ENCODE assay signal across 6 cellular contexts in the genomic region with DNA sequence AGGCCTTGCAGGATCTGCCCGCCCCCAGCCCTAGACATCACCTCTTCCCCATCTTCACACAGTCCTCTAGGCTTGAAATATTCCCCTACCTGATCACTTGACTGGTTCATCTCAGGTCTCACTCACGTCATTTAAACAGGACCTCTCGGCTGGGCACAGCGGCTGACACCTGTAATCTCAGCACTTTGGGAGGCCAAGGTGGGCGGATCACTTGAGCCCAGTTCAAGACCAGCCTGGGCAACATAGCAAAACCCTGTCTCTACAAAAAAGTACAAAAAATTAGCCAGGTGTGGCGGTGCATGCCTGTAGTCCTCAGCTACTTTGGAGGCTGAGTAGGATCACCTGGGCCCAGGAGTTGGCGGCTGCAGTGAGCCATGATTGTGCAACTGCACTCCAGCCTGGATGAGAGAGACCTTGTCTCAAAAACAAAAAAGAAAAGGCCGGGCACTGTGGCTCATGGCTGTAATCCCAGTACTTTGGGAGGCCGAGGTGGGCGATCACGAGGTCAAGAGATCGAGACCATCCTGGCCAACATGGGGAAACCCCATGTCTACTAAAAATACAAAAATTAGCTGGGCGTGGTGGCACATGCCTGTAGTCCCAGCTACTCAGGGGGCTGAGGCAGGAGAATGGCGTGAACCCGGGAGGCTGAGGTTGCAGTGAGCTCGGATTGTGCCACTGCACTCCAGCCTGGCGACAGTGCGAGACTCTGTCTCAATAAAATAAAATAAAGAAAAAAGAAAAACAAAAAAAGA. TPM values are rescaled to one million over a fixed set of nuclear protein-coding genes. Genes with fewer than 3 reads are reported as not detected.
DNase-seq lines count a peak whose midpoint lies in the region; ATAC-seq and TF ChIP-seq lines count a peak whose summit lies in the region.
"Not testable (repeated sequence)": the region's sequence is repeated elsewhere in the genome, so short reads cannot be mapped to it uniquely, and the experiment has no call there.

No MANE protein-coding gene starts in this region.

- H3K4me2 ChIP-seq in IMR-90 (ENCODE audit: low read depth, low read length) = not testable (repeated sequence)

- not testable (repeated sequence) for H2AFZ ChIP-seq in IMR-90 (replicated peaks; ENCODE audit: low read length, poor library complexity)

- POLR2A ChIA-PET in IMR-90 (lab: Charles Lee; ENCODE audit: unreplicated experiment) = not testable (repeated sequence)

- not testable (repeated sequence) for H4K20me1 ChIP-seq in IMR-90 (ENCODE audit: insufficient read depth, low read length)

- not testable (repeated sequence) for H3K4me1 ChIP-seq in IMR-90 (ENCODE audit: control insufficient read depth, insufficient read depth, low read length)
- H3K4me1 ChIP-seq in adipocyte (ENCODE audit: control insufficient read depth, insufficient read depth, low read length) (peaks cover 26% of the 10 kb centered on the region), left ventricle myocardium inferior (peaks cover 73% of the 10 kb centered on the region)

- not testable (repeated sequence) for H2BK5ac ChIP-seq in IMR-90 (ENCODE audit: low read depth, low read length, poor library complexity, severe bottlenecking)

- H3K56ac ChIP-seq in IMR-90 (ENCODE audit: extremely low read depth, insufficient read depth, low read length) = not testable (repeated sequence)

- not testable (repeated sequence) for H2AK9ac ChIP-seq in IMR-90 (replicated peaks; ENCODE audit: low read depth, low read length, poor library complexity)

- CTCF ChIA-PET in IMR-90 (lab: Yijun Ruan, JAX) = not testable (repeated sequence)

- H3K4me1 Mint-ChIP-seq in activated CD4-positive, alpha-beta T cell treated with anti-CD3 and anti-CD28 coated beads, Interleukin-2, amount 10 ng/mL, durations not matched to agents 24 days and 14 days = peaks cover 37% of the 10 kb centered on the region
- H3K4me1 Mint-ChIP-seq in osteocyte (ENCODE audit: unreplicated experiment) = peaks cover 30% of the 10 kb centered on the region

- peak overlapping the region; percentile 22 for H3K4me3 Mint-ChIP-seq in activated CD4-positive, alpha-beta T cell treated with anti-CD3 and anti-CD28 coated beads, Interleukin-2, amount 10 ng/mL, durations not matched to agents 24 days and 14 days
- not testable (repeated sequence) for H3K4me3 Mint-ChIP-seq in osteocyte (ENCODE audit: unreplicated experiment)

- ATAC-seq in IMR-90 (ENCODE audit: low read depth) = not testable (repeated sequence)

- not testable (repeated sequence) for H3K18ac ChIP-seq in IMR-90 (ENCODE audit: low read depth, low read length)

- H3K36me3 ChIP-seq in IMR-90 (ENCODE audit: control insufficient read depth, insufficient read depth, low read length) (peaks cover 19% of the 10 kb centered on the region), adipocyte (ENCODE audit: control insufficient read depth, insufficient read depth, low read length, severe bottlenecking) (peaks cover 39% of the 10 kb centered on the region), left ventricle myocardium inferior (peaks cover 49% of the 10 kb centered on the region)

- in situ Hi-C loops in IMR-90 (cut with MboI; ENCODE audit: low sequenced_read_pairs) = not testable (repeated sequence)

- H3K36me3 Mint-ChIP-seq in activated CD4-positive, alpha-beta T cell treated with anti-CD3 and anti-CD28 coated beads, Interleukin-2, amount 10 ng/mL, durations not matched to agents 24 days and 14 days (ENCODE audit: low read depth) = peaks cover 54% of the 10 kb centered on the region
- H3K36me3 Mint-ChIP-seq in osteocyte (ENCODE audit: unreplicated experiment) = peaks cover 16% of the 10 kb centered on the region

- intact Hi-C loops in IMR-90 (cut with micrococcal nuclease); activated CD4-positive, alpha-beta T cell treated with anti-CD3 and anti-CD28 coated beads, Interleukin-2, amount 10 ng/mL, durations not matched to agents 24 days and 14 days (cut with micrococcal nuclease); left ventricle myocardium inferior (cut with micrococcal nuclease): not testable (repeated sequence)

- H3K23ac ChIP-seq in IMR-90 (ENCODE audit: low read depth, low read length) = not testable (repeated sequence)

- dilution Hi-C loops in IMR-90 (cut with HindIII; ENCODE audit: low sequenced_read_pairs, unreplicated experiment) = not testable (repeated sequence)

- H3K9me3 Mint-ChIP-seq in activated CD4-positive, alpha-beta T cell treated with anti-CD3 and anti-CD28 coated beads, Interleukin-2, amount 10 ng/mL, durations not matched to agents 24 days and 14 days; osteocyte (ENCODE audit: unreplicated experiment): not testable (repeated sequence)

- H3K27ac Mint-ChIP-seq in activated CD4-positive, alpha-beta T cell treated with anti-CD3 and anti-CD28 coated beads, Interleukin-2, amount 10 ng/mL, durations not matched to agents 24 days and 14 days = peak overlapping the region; percentile 73
- H3K27ac Mint-ChIP-seq in osteocyte (ENCODE audit: unreplicated experiment) = peak overlapping the region; percentile 63

- peaks cover 24 to 67% of the 10 kb centered on the region in 2 experiments for H3K79me1 ChIP-seq in IMR-90 (ENCODE audit: low read depth in 1 of 2, low read length in 2 of 2)

- H2BK20ac ChIP-seq in IMR-90 (ENCODE audit: low read depth, low read length) = not testable (repeated sequence)

- not testable (repeated sequence) for H4K5ac ChIP-seq in IMR-90 (ENCODE audit: low read depth, low read length)

- not testable (repeated sequence) for H2BK15ac ChIP-seq in IMR-90 (ENCODE audit: low read depth, low read length)

- peak overlapping the region; percentile 99 for H3K27ac ChIP-seq in 22Rv1
- not testable (repeated sequence) for H3K27ac ChIP-seq in IMR-90 (ENCODE audit: insufficient read depth, low read length)
- peak overlapping the region; percentile 9 for H3K27ac ChIP-seq in left ventricle myocardium inferior (replicated peaks)

- H3K4me3 ChIP-seq in IMR-90 (ENCODE audit: insufficient read depth, low read depth, low read length); adipocyte (ENCODE audit: low read length); left ventricle myocardium inferior: not testable (repeated sequence)

- 92% methylated on average over 10 of the region's 18 CpGs; no CpG with 5 or more reads in 1 of the 2 experiments for WGBS in IMR-90 (ENCODE audit: extremely low coverage in 2 of 2, insufficient read length in 1 of 2), 2 experiments

- H3K9ac ChIP-seq in IMR-90 (ENCODE audit: low read depth, low read length) = not testable (repeated sequence)
- peak overlapping the region; percentile 93 for H3K9ac ChIP-seq in adipocyte (ENCODE audit: low read length)

- H3K27me3 ChIP-seq in IMR-90 (ENCODE audit: control insufficient read depth, insufficient read depth, low read length); adipocyte (replicated peaks; ENCODE audit: control insufficient read depth, insufficient read depth, low read length); left ventricle myocardium inferior (ENCODE audit: low read depth): not testable (repeated sequence)

- BruUV-seq in IMR-90 (replicated peaks; lab: Mats Ljungman, UMichigan) = not testable (repeated sequence)

- not testable (repeated sequence) for TF ChIP-seq CTCF in 22Rv1 (IDR thresholded peaks at IDR 0.05); IMR-90 (conservative IDR thresholded peaks at IDR 0.05; ENCODE audit: low read depth, low read length); left ventricle myocardium inferior (IDR thresholded peaks at IDR 0.05; ENCODE audit: borderline replicate concordance); osteocyte (IDR thresholded peaks at IDR 0.05)

- H3K4ac ChIP-seq in IMR-90 (ENCODE audit: low read depth, low read length) = not testable (repeated sequence)

- not testable (repeated sequence) for H4K91ac ChIP-seq in IMR-90 (ENCODE audit: insufficient read depth, low read depth, low read length)

- H2AK5ac ChIP-seq in IMR-90 (ENCODE audit: low read depth, low read length) = not testable (repeated sequence)

- H3K9me1 ChIP-seq in IMR-90 (ENCODE audit: insufficient read depth, low read length) = not testable (repeated sequence)

- H3K14ac ChIP-seq in IMR-90 (replicated peaks; ENCODE audit: low read depth, low read length) = not testable (repeated sequence)

- H3K9me3 ChIP-seq in IMR-90 (ENCODE audit: control insufficient read depth, insufficient read depth, low read length); adipocyte (ENCODE audit: control insufficient read depth, low read length); left ventricle myocardium inferior (replicated peaks): not testable (repeated sequence)

- DNase-seq in IMR-90; activated CD4-positive, alpha-beta T cell treated with anti-CD3 and anti-CD28 coated beads, Interleukin-2, amount 10 ng/mL, durations not matched to agents 24 days and 14 days; adipocyte (ENCODE audit: low read depth); left ventricle myocardium inferior; osteocyte (ENCODE audit: extremely low spot score, unreplicated experiment): not testable (repeated sequence)

- H4K8ac ChIP-seq in IMR-90 (ENCODE audit: low read depth in 2 of 2, low read length in 2 of 2) = not testable (repeated sequence)

- not testable (repeated sequence) for TF ChIP-seq RAD21 in IMR-90 (IDR thresholded peaks at IDR 0.05; ENCODE audit: low read length)

- TF ChIP-seq POLR2A in IMR-90 (IDR thresholded peaks at IDR 0.05; ENCODE audit: low read depth, low read length) = not testable (repeated sequence)

- not testable (repeated sequence) for H2BK120ac ChIP-seq in IMR-90 (ENCODE audit: low read depth, low read length)

- not testable (repeated sequence) for H3K27me3 Mint-ChIP-seq in activated CD4-positive, alpha-beta T cell treated with anti-CD3 and anti-CD28 coated beads, Interleukin-2, amount 10 ng/mL, durations not matched to agents 24 days and 14 days; osteocyte (ENCODE audit: unreplicated experiment)

RNA-seq across cellular contexts. Expression of gene ZNHIT2, which starts 1.6 kb away (rescaled TPM):
- 3.6 and 3.9 TPM in 2 replicates for total RNA-seq in IMR-90 (2012; rRNA removed)
- 5.9 and 7.7 TPM in 2 replicates for polyA plus RNA-seq in IMR-90 (2012; rRNA removed)
- polyA plus RNA-seq in IMR-90 (2012; cell fraction: cytosol; rRNA removed) = 11.1 and 11.4 TPM in 2 replicates
- polyA plus RNA-seq in IMR-90 (2012; cell fraction: nucleus; rRNA removed; ENCODE audit: low replicate concordance) = 2.5 and 10.5 TPM in 2 replicates
- 17.1 and 18.1 TPM in 2 replicates for total RNA-seq in activated CD4-positive, alpha-beta T cell treated with anti-CD3 and anti-CD28 coated beads, Interleukin-2, amount 10 ng/mL, durations not matched to agents 24 days and 14 days
- total RNA-seq in left ventricle myocardium inferior = 6.1 TPM
- total RNA-seq in osteocyte = 9.0 and 9.8 TPM in 2 replicates

RNA-seq across cellular contexts. Expression of gene FAU, which starts 2.8 kb away (rescaled TPM):
- total RNA-seq in IMR-90 (2012; rRNA removed) (189 and 285 TPM in 2 replicates), left ventricle myocardium inferior (629 TPM), osteocyte (734 and 738 TPM in 2 replicates)
- polyA plus RNA-seq in IMR-90 (2012; rRNA removed) = 652 and 804 TPM in 2 replicates
- 812 and 1,747 TPM in 2 replicates for polyA plus RNA-seq in IMR-90 (2012; cell fraction: cytosol; rRNA removed)
- polyA plus RNA-seq in IMR-90 (2012; cell fraction: nucleus; rRNA removed; ENCODE audit: low replicate concordance) = 249 and 290 TPM in 2 replicates
- total RNA-seq in activated CD4-positive, alpha-beta T cell treated with anti-CD3 and anti-CD28 coated beads, Interleukin-2, amount 10 ng/mL, durations not matched to agents 24 days and 14 days = 1,048 and 1,049 TPM in 2 replicates

RNA-seq across cellular contexts. Expression of gene MRPL49, which starts 3.0 kb away (rescaled TPM):
- 54.2 and 55.2 TPM in 2 replicates for total RNA-seq in IMR-90 (2012; rRNA removed)
- polyA plus RNA-seq in IMR-90 (2012; rRNA removed) = 51.5 and 56.8 TPM in 2 replicates
- 39.1 and 52.5 TPM in 2 replicates for polyA plus RNA-seq in IMR-90 (2012; cell fraction: cytosol; rRNA removed)
- polyA plus RNA-seq in IMR-90 (2012; cell fraction: nucleus; rRNA removed; ENCODE audit: low replicate concordance) = 24.5 and 42.4 TPM in 2 replicates
- total RNA-seq in activated CD4-positive, alpha-beta T cell treated with anti-CD3 and anti-CD28 coated beads, Interleukin-2, amount 10 ng/mL, durations not matched to agents 24 days and 14 days = 78.1 and 81.4 TPM in 2 replicates
- total RNA-seq in left ventricle myocardium inferior = 32.1 TPM
- 41.0 and 43.5 TPM in 2 replicates for total RNA-seq in osteocyte

RNA-seq across cellular contexts. Expression of gene TM7SF2, which starts 7.4 kb away (rescaled TPM):
- 4.7 and 5.7 TPM in 2 replicates for total RNA-seq in IMR-90 (2012; rRNA removed)
- polyA plus RNA-seq in IMR-90 (2012; rRNA removed) = 7.6 and 11.5 TPM in 2 replicates
- polyA plus RNA-seq in IMR-90 (2012; cell fraction: cytosol; rRNA removed) = 12.0 and 19.9 TPM in 2 replicates
- polyA plus RNA-seq in IMR-90 (2012; cell fraction: nucleus; rRNA removed; ENCODE audit: low replicate concordance) = 27.7 and 50.8 TPM in 2 replicates
- 28.2 and 28.9 TPM in 2 replicates for total RNA-seq in activated CD4-positive, alpha-beta T cell treated with anti-CD3 and anti-CD28 coated beads, Interleukin-2, amount 10 ng/mL, durations not matched to agents 24 days and 14 days
- 56.7 TPM for total RNA-seq in left ventricle myocardium inferior
- 13.6 and 18.3 TPM in 2 replicates for total RNA-seq in osteocyte

RNA-seq across cellular contexts. Expression of gene SYVN1, which starts 15.2 kb away (rescaled TPM):
- total RNA-seq in IMR-90 (2012; rRNA removed) = 8.3 and 9.5 TPM in 2 replicates
- 45.7 and 52.9 TPM in 2 replicates for polyA plus RNA-seq in IMR-90 (2012; rRNA removed)
- polyA plus RNA-seq in IMR-90 (2012; cell fraction: cytosol; rRNA removed) = 22.9 and 32.0 TPM in 2 replicates
- 107 and 150 TPM in 2 replicates for polyA plus RNA-seq in IMR-90 (2012; cell fraction: nucleus; rRNA removed; ENCODE audit: low replicate concordance)
- 36.9 and 39.0 TPM in 2 replicates for total RNA-seq in activated CD4-positive, alpha-beta T cell treated with anti-CD3 and anti-CD28 coated beads, Interleukin-2, amount 10 ng/mL, durations not matched to agents 24 days and 14 days
- 25.6 TPM for total RNA-seq in left ventricle myocardium inferior
- 53.6 and 57.1 TPM in 2 replicates for total RNA-seq in osteocyte
